ENCODE assay signal across 8 cellular contexts in genomic region chr1:58545591-58546519, GRCh38. TPM values are rescaled to one million over a fixed set of nuclear protein-coding genes. Genes with fewer than 3 reads are reported as not detected.
A peak's percentile ranks its signal among the peaks of the same experiment; 100 is the strongest.
DNase-seq lines count a peak whose midpoint lies in the region; TF ChIP-seq lines count a peak whose summit lies in the region.

No MANE protein-coding gene starts in this region.

- H3K27me3 Mint-ChIP-seq in CD8-positive, alpha-beta memory T cell, result no peaks in the 10 kb centered on the region
- H3K27me3 Mint-ChIP-seq in activated T-cell treated with anti-CD3 and anti-CD28 coated beads, Interleukin-2, amount 50 U/mL, for 24 hours, result no peaks in the 10 kb centered on the region

- peaks cover 0 to 8% (median 0%) of the 10 kb centered on the region in 3 donors for H3K36me3 Mint-ChIP-seq in CD8-positive, alpha-beta memory T cell
- H3K36me3 Mint-ChIP-seq in activated T-cell treated with anti-CD3 and anti-CD28 coated beads, Interleukin-2, amount 50 U/mL, for 24 hours (ENCODE audit: low read depth), result peaks cover 4% of the 10 kb centered on the region

- H3K27ac ChIP-seq in CD8-positive, alpha-beta memory T cell (ENCODE audit: low read depth, low read length), result peak overlapping the region; percentile 92
- H3K27ac ChIP-seq in OCI-LY1 (ENCODE audit: low read depth, low read length, poor library complexity, severe bottlenecking), result peak overlapping the region; percentile 29
- H3K27ac ChIP-seq in mucosa of rectum (ENCODE audit: low read depth in 2 of 2, low read length in 2 of 2), result peak overlapping the region; percentile 98 to 99

- H3K9me2 ChIP-seq in OCI-LY1 (ENCODE audit: low read depth, low read length), result no peaks in the 10 kb centered on the region

- no peak overlapping the region for H2AFZ ChIP-seq in OCI-LY1 (ENCODE audit: low read length)

- CTCF ChIA-PET in CD8-positive, alpha-beta memory T cell (lab: Charles Lee), result interaction anchor here (1.0 to 2.2 kb wide), 8 partner anchors 7 to 1715 kb away, joined by 3 to 38 read pairs (median 5); no protein-coding TSS in a partner anchor

- TF ChIP-seq CTCF in GM20000 (IDR thresholded peaks at IDR 0.05; ENCODE audit: extremely low read depth, missing control alignments) (no peak), OCI-LY1 (IDR thresholded peaks at IDR 0.05; ENCODE audit: low read length) (no peak)

- H3K27ac Mint-ChIP-seq in CD8-positive, alpha-beta memory T cell, result peak overlapping the region; percentile 74 to 99 (median 98)
- peak overlapping the region; percentile 96 for H3K27ac Mint-ChIP-seq in activated T-cell treated with anti-CD3 and anti-CD28 coated beads, Interleukin-2, amount 50 U/mL, for 24 hours

- H3K9ac ChIP-seq in OCI-LY1 (ENCODE audit: low read length) (peak overlapping the region; percentile 89), mucosa of rectum (ENCODE audit: low read depth in 1 of 2, low read length in 2 of 2) (peak overlapping the region; percentile 88 to 91)

- peak overlapping the region; percentile 83 for H3K4me2 ChIP-seq in OCI-LY1 (ENCODE audit: low read length)

- POLR2A ChIA-PET in CD8-positive, alpha-beta memory T cell (lab: Charles Lee), result interaction anchor here (1.4 kb wide), 1 partner anchor 31 kb away, joined by 5 read pairs; no protein-coding TSS in a partner anchor

- peak; percentile 71 to 88 (median 77) for DNase-seq in CD8-positive, alpha-beta memory T cell
- DNase-seq in GM20000 (ENCODE audit: low spot score), result peak; percentile 58
- DNase-seq in HS-27A (ENCODE audit: low read depth), result peak; percentile 55
- DNase-seq in activated T-cell treated with anti-CD3 and anti-CD28 coated beads, Interleukin-2, amount 50 U/mL, for 24 hours, result peak; percentile 85
- DNase-seq in erythroblast (lab: John Stamatoyannopoulos, UW), result peak; percentile 83 to 87
- DNase-seq in stimulated activated CD8-positive, alpha-beta memory T cell treated with anti-CD3 and anti-CD28 coated beads, Interleukin-4, amount 100 ng/mL, for 24 hours (ENCODE audit: low read depth), result peak; percentile 64

- peak overlapping the region; percentile 59 for H3K4me3 ChIP-seq in CD8-positive, alpha-beta memory T cell (ENCODE audit: low read length)
- H3K4me3 ChIP-seq in OCI-LY1 (ENCODE audit: low read depth, low read length, poor library complexity, severe bottlenecking), result peak overlapping the region; percentile 91
- H3K4me3 ChIP-seq in mucosa of rectum (ENCODE audit: low read length in 2 of 2), result peak overlapping the region; percentile 89

- no peaks in the 10 kb centered on the region for H4K20me1 ChIP-seq in OCI-LY1 (ENCODE audit: insufficient read depth, low read length)

- peaks cover 23 to 45% (median 36%) of the 10 kb centered on the region in 3 donors for H3K4me1 Mint-ChIP-seq in CD8-positive, alpha-beta memory T cell
- peaks cover 27% of the 10 kb centered on the region for H3K4me1 Mint-ChIP-seq in activated T-cell treated with anti-CD3 and anti-CD28 coated beads, Interleukin-2, amount 50 U/mL, for 24 hours (ENCODE audit: low read depth)

- H3K36me3 ChIP-seq in CD8-positive, alpha-beta memory T cell (ENCODE audit: insufficient read depth, low read length), result no peaks in the 10 kb centered on the region
- no peaks in the 10 kb centered on the region for H3K36me3 ChIP-seq in OCI-LY1 (ENCODE audit: insufficient read depth, low read length)
- H3K36me3 ChIP-seq in mucosa of rectum (ENCODE audit: control insufficient read depth in 2 of 2, insufficient read depth in 2 of 2, low read length in 2 of 2), result no peaks in the 10 kb centered on the region

- no peaks in the 10 kb centered on the region for H3K27me3 ChIP-seq in CD8-positive, alpha-beta memory T cell (ENCODE audit: insufficient read depth, low read length, poor library complexity, severe bottlenecking)
- H3K27me3 ChIP-seq in OCI-LY1 (ENCODE audit: insufficient read depth, low read length) (peaks cover 5% of the 10 kb centered on the region), mucosa of rectum (ENCODE audit: control insufficient read depth in 2 of 2, insufficient read depth in 2 of 2, low read length in 2 of 2) (no peaks in the 10 kb centered on the region)

- H3K9me3 Mint-ChIP-seq in CD8-positive, alpha-beta memory T cell, result no peaks in the 10 kb centered on the region
- no peaks in the 10 kb centered on the region for H3K9me3 Mint-ChIP-seq in activated T-cell treated with anti-CD3 and anti-CD28 coated beads, Interleukin-2, amount 50 U/mL, for 24 hours

- peaks cover 12% of the 10 kb centered on the region for H3K4me1 ChIP-seq in CD8-positive, alpha-beta memory T cell (ENCODE audit: insufficient read depth, low read length)
- H3K4me1 ChIP-seq in OCI-LY1 (ENCODE audit: insufficient read depth, low read length, severe bottlenecking), result peaks cover 17% of the 10 kb centered on the region
- H3K4me1 ChIP-seq in mucosa of rectum (ENCODE audit: control insufficient read depth in 2 of 2, insufficient read depth in 2 of 2, low read length in 2 of 2), result peaks cover 4 to 6% of the 10 kb centered on the region in 2 donors

- H3K9me3 ChIP-seq in CD8-positive, alpha-beta memory T cell (ENCODE audit: low read length), result no peaks in the 10 kb centered on the region
- H3K9me3 ChIP-seq in OCI-LY1 (ENCODE audit: low read length) (no peaks in the 10 kb centered on the region), mucosa of rectum (ENCODE audit: control insufficient read depth in 2 of 2, low read length in 2 of 2) (no peaks in the 10 kb centered on the region)

- no peak for TF ChIP-seq POLR2A in erythroblast (IDR thresholded peaks at IDR 0.05; ENCODE audit: low read length)

- peak overlapping the region; percentile 91 to 97 (median 94) for H3K4me3 Mint-ChIP-seq in CD8-positive, alpha-beta memory T cell
- peak overlapping the region; percentile 87 for H3K4me3 Mint-ChIP-seq in activated T-cell treated with anti-CD3 and anti-CD28 coated beads, Interleukin-2, amount 50 U/mL, for 24 hours

- H3F3A ChIP-seq in OCI-LY1 (ENCODE audit: insufficient read depth, low read length), result no peaks in the 10 kb centered on the region

- H3K79me2 ChIP-seq in OCI-LY1 (ENCODE audit: insufficient read depth, low read length), result 0 out of 2 replicates have a peak, but pooled peaks cover 4% of the 10 kb centered on the region

RNA-seq across cellular contexts. Expression of gene OMA1, which starts 0.7 kb away (rescaled TPM):
- 10 to 100 TPM; 15.9 to 17.6 TPM for total RNA-seq in CD8-positive, alpha-beta memory T cell
- 40.5 TPM for polyA plus RNA-seq in CD8-positive, alpha-beta memory T cell

RNA-seq across cellular contexts. Expression of gene TACSTD2, which starts 31.2 kb away (rescaled TPM):
- not detected for total RNA-seq in CD8-positive, alpha-beta memory T cell
- not detected for polyA plus RNA-seq in CD8-positive, alpha-beta memory T cell

Comparison
In these comparisons a context has a peak if more than half of its experiments do, and no peak if none do; other contexts are left out.
1. Peak in every context shown above with its lines: DNase-seq, H3K4me3 ChIP-seq and H3K27ac ChIP-seq.
2. H3K27ac ChIP-seq: peak in every context shown above with its lines; median percentile 98 in mucosa of rectum; 92 in CD8-positive, alpha-beta memory T cell; 29 in OCI-LY1.